In the genomic region with DNA sequence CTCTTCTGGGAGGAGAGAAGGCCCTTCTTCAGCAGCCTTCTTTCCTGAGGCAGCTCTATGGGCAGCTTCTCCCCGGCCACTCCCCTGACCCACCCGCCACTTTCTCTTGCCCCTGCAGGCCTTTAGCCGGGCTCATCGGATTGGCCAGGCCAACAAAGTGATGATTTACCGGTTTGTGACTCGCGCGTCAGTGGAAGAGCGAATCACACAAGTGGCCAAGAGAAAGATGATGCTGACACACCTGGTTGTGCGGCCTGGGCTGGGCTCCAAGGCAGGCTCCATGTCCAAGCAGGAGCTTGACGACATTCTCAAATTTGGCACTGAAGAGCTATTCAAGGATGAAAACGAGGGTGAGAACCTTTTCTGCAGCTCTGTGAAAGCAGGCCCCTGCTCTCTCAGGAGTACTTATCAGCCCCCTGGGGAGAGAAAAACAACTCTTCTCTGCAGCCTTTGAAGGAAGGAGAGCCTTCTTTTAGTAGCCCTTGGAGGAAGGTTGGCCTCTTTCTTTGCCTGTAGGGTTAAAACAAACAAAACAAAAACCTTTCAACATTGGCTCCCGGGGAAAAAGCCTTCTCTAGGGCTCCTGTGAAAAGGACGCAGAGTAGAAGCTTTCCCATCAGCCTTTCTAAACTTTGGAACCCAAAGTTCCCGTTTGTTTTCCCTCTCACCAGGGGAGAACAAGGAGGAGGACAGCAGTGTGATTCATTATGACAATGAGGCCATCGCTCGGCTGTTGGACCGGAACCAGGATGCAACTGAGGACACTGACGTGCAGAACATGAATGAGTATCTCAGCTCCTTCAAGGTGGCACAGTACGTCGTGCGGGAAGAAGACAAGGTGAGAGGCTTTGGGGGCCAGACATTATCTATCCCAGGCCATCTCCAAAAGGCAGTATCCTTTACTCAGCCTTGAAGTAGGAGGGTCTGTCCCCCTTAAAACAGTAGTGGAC, we compare ENCODE assay signal across 19 cellular contexts. TPM values are rescaled to one million over a fixed set of nuclear protein-coding genes. Genes with fewer than 3 reads are reported as not detected.
DNase-seq lines count a peak whose midpoint lies in the region; ATAC-seq and TF ChIP-seq lines count a peak whose summit lies in the region.
"Had no signal": no experiment of that assay in that cellular context is flagged by ENCODE, and none has a peak within 500 bp of the region (broad histone marks: within the 10 kb centered on the region; RNA-seq: fewer than 3 reads in every experiment).

No MANE protein-coding gene starts in this region.

- TF ChIP-seq POLR2A in prostate gland (IDR thresholded peaks at IDR 0.05) = no peak
- TF ChIP-seq POLR2A in vagina (IDR thresholded peaks at IDR 0.05) = no peak

- no peak overlapping the region for H3K4me3 Mint-ChIP-seq in activated T-cell treated with anti-CD3 and anti-CD28 coated beads, Interleukin-2, amount 50 U/mL, for 24 hours
- no peak overlapping the region for H3K4me3 Mint-ChIP-seq in activated T-cell treated with anti-CD3 and anti-CD28 coated beads, Interleukin-2, amount 50 U/mL, for 4 hours
- H3K4me3 Mint-ChIP-seq: CD4-positive, alpha-beta memory T cell; immature natural killer cell; memory B cell had no signal

- no peaks in the 10 kb centered on the region for H3K4me1 Mint-ChIP-seq in activated T-cell treated with anti-CD3 and anti-CD28 coated beads, Interleukin-2, amount 50 U/mL, for 24 hours (ENCODE audit: low read depth)
- no peaks in the 10 kb centered on the region for H3K4me1 Mint-ChIP-seq in activated T-cell treated with anti-CD3 and anti-CD28 coated beads, Interleukin-2, amount 50 U/mL, for 4 hours (ENCODE audit: low read depth)
- H3K4me1 Mint-ChIP-seq: immature natural killer cell, memory B cell had no signal

- no peak overlapping the region for H2AFZ ChIP-seq in PC-3 (ENCODE audit: low read length)

- H3K4me3 ChIP-seq in PC-3 (ENCODE audit: low read length) = no peak overlapping the region
- H3K4me3 ChIP-seq in prostate gland = no peak overlapping the region
- H3K4me3 ChIP-seq in vagina = no peak overlapping the region
- H3K4me3 ChIP-seq: right lobe of liver, SJCRH30 had no signal

- H3K9me3 ChIP-seq in PC-3 (ENCODE audit: low read length) = no peaks in the 10 kb centered on the region
- no peaks in the 10 kb centered on the region for H3K9me3 ChIP-seq in prostate gland
- no peaks in the 10 kb centered on the region for H3K9me3 ChIP-seq in vagina
- H3K9me3 ChIP-seq: right lobe of liver, SJCRH30 had no signal

- no peaks in the 10 kb centered on the region for H3K79me2 ChIP-seq in PC-3 (ENCODE audit: low read length)

- no peaks in the 10 kb centered on the region for H3K4me1 ChIP-seq in PC-3 (ENCODE audit: insufficient read depth, low read length)
- H3K4me1 ChIP-seq in prostate gland (replicated peaks) = peaks cover 3% of the 10 kb centered on the region
- no peaks in the 10 kb centered on the region for H3K4me1 ChIP-seq in vagina
- H3K4me1 ChIP-seq: right lobe of liver, SJCRH30 had no signal

- H3K36me3 Mint-ChIP-seq in activated T-cell treated with anti-CD3 and anti-CD28 coated beads, Interleukin-2, amount 50 U/mL, for 24 hours (ENCODE audit: low read depth) = peaks cover 98% of the 10 kb centered on the region
- H3K36me3 Mint-ChIP-seq in activated T-cell treated with anti-CD3 and anti-CD28 coated beads, Interleukin-2, amount 50 U/mL, for 4 hours (ENCODE audit: insufficient read depth) = peaks cover 72% of the 10 kb centered on the region

- intact Hi-C loops in PC-3 (cut with micrococcal nuclease) = no loop called here
- intact Hi-C loops in prostate gland (cut with DNase I) = no loop called here
- intact Hi-C loops in vagina (cut with DNase I) = no loop called here

- no peaks in the 10 kb centered on the region for H3K9me2 ChIP-seq in PC-3 (replicated peaks; ENCODE audit: low read length)

- no peaks in the 10 kb centered on the region for H3F3A ChIP-seq in PC-3 (ENCODE audit: low read length, unreplicated experiment)

- no peaks in the 10 kb centered on the region for H3K27me3 ChIP-seq in PC-3 (ENCODE audit: low read length)
- no peaks in the 10 kb centered on the region for H3K27me3 ChIP-seq in prostate gland (replicated peaks; ENCODE audit: insufficient read depth)
- H3K27me3 ChIP-seq in vagina = no peaks in the 10 kb centered on the region
- H3K27me3 ChIP-seq: right lobe of liver, SJCRH30 had no signal

- WGBS in prostate gland = 56% methylated on average over 22 of the region's 22 CpGs

- H3K27ac ChIP-seq in PC-3 (ENCODE audit: low read length) = no peak overlapping the region
- H3K27ac ChIP-seq in cingulate gyrus (ENCODE audit: low read depth, low read length) = peak overlapping the region; percentile 35
- peak overlapping the region; percentile 29 to 76 for H3K27ac ChIP-seq in prostate gland
- H3K27ac ChIP-seq in vagina = no peak overlapping the region
- H3K27ac ChIP-seq: right lobe of liver, SJCRH30 had no signal

- DNase-seq in activated T-cell treated with anti-CD3 and anti-CD28 coated beads, Interleukin-2, amount 50 U/mL, for 24 hours = no peak
- no peak for DNase-seq in activated T-cell treated with anti-CD3 and anti-CD28 coated beads, Interleukin-2, amount 50 U/mL, for 4 hours
- DNase-seq in PC-3 (peak; percentile 19), prostate gland (ENCODE audit: low spot score) (peak; percentile 57), GM19238 (ENCODE audit: insufficient read length, low spot score) (no peak), NCI-H2029 (lab: John Stamatoyannopoulos, UW) (no peak), vagina (ENCODE audit: extremely low spot score in 2 of 2) (no peak)
- DNase-seq: activated CD4-positive, alpha-beta T cell treated with anti-CD3 and anti-CD28 coated beads for 48 hours; amygdala; CD4-positive, alpha-beta memory T cell; GDM1; immature natural killer cell; NCI-H2081 treated with DMSO at 0.1 percent for 48 hours; NCI-H82; right lobe of liver; SJCRH30; T1000 had no signal

- POLR2A ChIA-PET in PC-3 (lab: Charles Lee; ENCODE audit: unreplicated experiment) = no interaction called here

- no peak overlapping the region for H3K4me2 ChIP-seq in PC-3 (ENCODE audit: low read length)

- H3K9ac ChIP-seq in PC-3 (ENCODE audit: low read length) = no peak overlapping the region

- TF ChIP-seq CTCF in PC-3 (conservative IDR thresholded peaks at IDR 0.05; ENCODE audit: low read depth, low read length) (no peak), prostate gland (IDR thresholded peaks at IDR 0.05) (no peak), vagina (IDR thresholded peaks at IDR 0.05) (no peak)

- H3K36me3 ChIP-seq in PC-3 (ENCODE audit: low read depth, low read length) = peaks cover 36% of the 10 kb centered on the region
- H3K36me3 ChIP-seq in prostate gland = peaks cover 45 to 49% of the 10 kb centered on the region in 2 donors
- H3K36me3 ChIP-seq in vagina = peaks cover 0 to 100% of the 10 kb centered on the region in 2 donors

- no peaks in the 10 kb centered on the region for H4K20me1 ChIP-seq in PC-3 (ENCODE audit: low read length)

- no peak for ATAC-seq in activated T-cell treated with anti-CD3 and anti-CD28 coated beads, Interleukin-2, amount 50 U/mL, for 4 hours
- ATAC-seq in PC-3 = no peak
- ATAC-seq: right lobe of liver had no signal

- H3K27me3 Mint-ChIP-seq in activated T-cell treated with anti-CD3 and anti-CD28 coated beads, Interleukin-2, amount 50 U/mL, for 24 hours = no peaks in the 10 kb centered on the region
- H3K27me3 Mint-ChIP-seq in activated T-cell treated with anti-CD3 and anti-CD28 coated beads, Interleukin-2, amount 50 U/mL, for 4 hours (ENCODE audit: low read depth) = no peaks in the 10 kb centered on the region
- H3K27me3 Mint-ChIP-seq: CD4-positive, alpha-beta memory T cell; memory B cell had no signal

- CTCF ChIA-PET in PC-3 (lab: Charles Lee) = no interaction called here

- TSS peak; percentile 21 for BruUV-seq in PC-3 (replicated peaks; lab: Mats Ljungman, UMichigan)

- H3K9me3 Mint-ChIP-seq in activated T-cell treated with anti-CD3 and anti-CD28 coated beads, Interleukin-2, amount 50 U/mL, for 24 hours = no peaks in the 10 kb centered on the region
- no peaks in the 10 kb centered on the region for H3K9me3 Mint-ChIP-seq in activated T-cell treated with anti-CD3 and anti-CD28 coated beads, Interleukin-2, amount 50 U/mL, for 4 hours
- H3K9me3 Mint-ChIP-seq: CD4-positive, alpha-beta memory T cell; memory B cell had no signal

- peak overlapping the region; percentile 74 for H3K27ac Mint-ChIP-seq in activated T-cell treated with anti-CD3 and anti-CD28 coated beads, Interleukin-2, amount 50 U/mL, for 24 hours
- H3K27ac Mint-ChIP-seq: memory B cell had no signal

RNA-seq across cellular contexts. Expression of gene RNF227, which starts 12.7 kb away (rescaled TPM):
- total RNA-seq in activated T-cell treated with anti-CD3 and anti-CD28 coated beads, Interleukin-2, amount 50 U/mL, for 4 hours = 1 to 10 TPM; 4.7 to 5.5 (median 5.0) TPM
- 0.11 and 0.52 TPM in 2 replicates for total RNA-seq in PC-3 (2014; rRNA removed)
- total RNA-seq in prostate gland = 10 to 100 TPM in 1 of 2 donors, 1 to 10 TPM in 1; 7.8 to 32.4 TPM
- total RNA-seq in vagina = 2.9 TPM

RNA-seq across cellular contexts. Expression of gene CHD3, which starts 14.8 kb away (rescaled TPM):
- 100 to 1,000 TPM; 117 to 127 (median 123) TPM for total RNA-seq in activated T-cell treated with anti-CD3 and anti-CD28 coated beads, Interleukin-2, amount 50 U/mL, for 4 hours
- 102 and 151 TPM in 2 replicates for total RNA-seq in PC-3 (2014; rRNA removed)
- 100 to 1,000 TPM; 166 to 196 TPM for total RNA-seq in prostate gland
- 128 TPM for total RNA-seq in vagina

RNA-seq across cellular contexts. Expression of gene KCNAB3, which starts 26.2 kb away (rescaled TPM):
- total RNA-seq in activated T-cell treated with anti-CD3 and anti-CD28 coated beads, Interleukin-2, amount 50 U/mL, for 4 hours = 10 to 100 TPM; 10.3 to 11.5 (median 11.4) TPM
- total RNA-seq in PC-3 (2014; rRNA removed) = 0.26 and 0.75 TPM in 2 replicates
- total RNA-seq in prostate gland = 1 to 10 TPM; 1.2 to 4.5 TPM
- 2.7 TPM for total RNA-seq in vagina

RNA-seq across cellular contexts. Expression of gene TRAPPC1, which starts 28.3 kb away (rescaled TPM):
- 100 to 1,000 TPM; 123 to 134 (median 124) TPM for total RNA-seq in activated T-cell treated with anti-CD3 and anti-CD28 coated beads, Interleukin-2, amount 50 U/mL, for 4 hours
- total RNA-seq in PC-3 (2014; rRNA removed) = 26.4 and 30.5 TPM in 2 replicates
- total RNA-seq in prostate gland = 10 to 100 TPM; 57.9 to 70.9 TPM
- total RNA-seq in vagina = 74.4 TPM

RNA-seq across cellular contexts. Expression of gene CNTROB, which starts 28.6 kb away (rescaled TPM):
- 10 to 100 TPM; 31.8 to 37.1 (median 34.6) TPM for total RNA-seq in activated T-cell treated with anti-CD3 and anti-CD28 coated beads, Interleukin-2, amount 50 U/mL, for 4 hours
- total RNA-seq in PC-3 (2014; rRNA removed) = 27.5 and 40.5 TPM in 2 replicates
- total RNA-seq in prostate gland = 10 to 100 TPM; 25.2 to 42.0 TPM
- total RNA-seq in vagina = 20.9 TPM

Comparison
In these comparisons a context has a peak if more than half of its experiments do, and no peak if none do; other contexts are left out.
1. DNase-seq: peak in PC-3 (single experiment) and prostate gland (single experiment); none in activated T-cell treated with anti-CD3 and anti-CD28 coated beads, Interleukin-2, amount 50 U/mL, for 24 hours (single experiment), activated T-cell treated with anti-CD3 and anti-CD28 coated beads, Interleukin-2, amount 50 U/mL, for 4 hours (single experiment), GM19238 (single experiment), NCI-H2029 (single experiment) and vagina (0 of 2).
2. H3K27ac ChIP-seq: peak in cingulate gyrus (single experiment) and prostate gland (2 of 2); none in PC-3 (single experiment) and vagina (single experiment).